In the genomic region with DNA sequence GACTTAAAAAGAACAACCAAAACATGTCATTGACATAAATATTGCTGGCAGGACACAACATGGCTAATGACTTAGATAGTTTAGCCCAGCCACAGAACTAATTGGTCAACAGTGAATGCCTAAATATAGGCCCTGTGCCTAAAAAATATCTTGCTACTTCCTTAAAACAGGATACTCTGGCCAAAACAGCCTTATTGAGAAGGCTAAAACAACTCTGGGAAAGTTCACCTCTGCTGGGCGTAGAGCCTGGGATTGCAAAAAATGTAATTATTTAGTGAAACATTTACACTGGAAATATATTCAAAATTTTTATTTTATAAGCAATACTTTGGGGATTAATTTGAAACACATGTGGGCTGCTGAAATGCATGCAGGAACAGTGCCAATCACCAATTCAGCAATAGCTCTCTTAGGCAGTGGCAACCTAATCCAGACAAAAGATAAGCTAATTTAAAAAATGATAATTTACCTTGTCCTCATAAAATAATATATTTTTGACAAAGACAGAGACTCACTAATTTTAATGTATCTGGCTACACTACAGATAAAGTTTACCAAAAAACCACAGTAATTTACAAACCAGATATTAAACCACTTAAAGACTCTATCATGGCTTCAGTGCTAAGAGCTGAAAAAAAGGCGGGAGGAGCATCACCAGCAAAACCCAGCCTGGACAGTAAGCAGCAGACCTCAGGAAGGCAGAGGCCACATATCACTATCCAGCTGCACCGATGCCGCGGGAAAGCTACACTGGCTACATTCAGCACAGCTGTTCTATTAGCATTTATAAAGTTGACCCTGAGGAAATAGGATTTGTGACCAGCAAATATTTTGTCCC, we compare ENCODE assay signal across 10 cellular contexts. TPM values are rescaled to one million over a fixed set of nuclear protein-coding genes. Genes with fewer than 3 reads are reported as not detected.
DNase-seq lines count a peak whose midpoint lies in the region; ATAC-seq and TF ChIP-seq lines count a peak whose summit lies in the region.
"Had no signal": no experiment of that assay in that cellular context is flagged by ENCODE, and none has a peak within 500 bp of the region (broad histone marks: within the 10 kb centered on the region; RNA-seq: fewer than 3 reads in every experiment).

No MANE protein-coding gene starts in this region.

- intact Hi-C loops in sciatic nerve (cut with DNase I): no loop called here

- H3K4me3 ChIP-seq in fibroblast of mammary gland (ENCODE audit: control insufficient read depth, low read depth, low read length): no peak overlapping the region

- TF ChIP-seq CTCF in fibroblast of mammary gland (conservative IDR thresholded peaks at IDR 0.05; ENCODE audit: control insufficient read depth, insufficient read depth, low read depth, low read length): no peak

- peak; percentile 63 for DNase-seq in GM04503 (ENCODE audit: low read depth)
- DNase-seq in UCSD-AML1 (lab: John Stamatoyannopoulos, UW; ENCODE audit: unreplicated experiment): peak; percentile 10
- DNase-seq in fibroblast of mammary gland (ENCODE audit: low read depth): peak; percentile 73
- DNase-seq in sciatic nerve (ENCODE audit: low spot score): no peak
- DNase-seq in NCI-H1436 treated with DMSO at 0.1 percent for 48 hours (lab: John Stamatoyannopoulos, UW): no peak
- DNase-seq in stimulated activated CD8-positive, alpha-beta memory T cell treated with anti-CD3 and anti-CD28 coated beads, Interleukin-4, amount 100 ng/mL, for 48 hours: no peak
- no peak for DNase-seq in Kasumi-1 (lab: John Stamatoyannopoulos, UW)
- no peak for DNase-seq in NCI-H1048 (lab: John Stamatoyannopoulos, UW)
- DNase-seq: NCI-H2081 treated with DMSO at 0.1 percent for 48 hours, nucleus accumbens had no signal

- peak; percentile 86 for ATAC-seq in sciatic nerve

RNA-seq across cellular contexts. Expression of a gene that starts 18.5 kb away (rescaled TPM):
- total RNA-seq in sciatic nerve: 55.1 TPM

RNA-seq across cellular contexts. Expression of a gene that starts 18.8 kb away (rescaled TPM):
- 44.6 TPM for total RNA-seq in sciatic nerve

Comparison
In these comparisons a context has a peak if more than half of its experiments do, and no peak if none do; other contexts are left out.
1. DNase-seq: peak in GM04503 (single experiment), UCSD-AML1 (single experiment) and fibroblast of mammary gland (single experiment); none in sciatic nerve (single experiment), NCI-H1436 treated with DMSO at 0.1 percent for 48 hours (single experiment), stimulated activated CD8-positive, alpha-beta memory T cell treated with anti-CD3 and anti-CD28 coated beads, Interleukin-4, amount 100 ng/mL, for 48 hours (single experiment), Kasumi-1 (0 of 2) and NCI-H1048 (single experiment).